Comparison of ENCODE assay signal across 9 cellular contexts in genomic region chr19:49812452-49812996, GRCh38. TPM values are rescaled to one million over a fixed set of nuclear protein-coding genes. Genes with fewer than 3 reads are reported as not detected.
DNase-seq lines count a peak whose midpoint lies in the region; ATAC-seq and TF ChIP-seq lines count a peak whose summit lies in the region.
"Had no signal": no experiment of that assay in that cellular context is flagged by ENCODE, and none has a peak within 500 bp of the region (broad histone marks: within the 10 kb centered on the region; RNA-seq: fewer than 3 reads in every experiment).

No MANE protein-coding gene starts in this region.

- H3K27ac ChIP-seq in body of pancreas (peak overlapping the region; percentile 75 to 91 (median 82)), mesendoderm (ENCODE audit: low read depth, low read length) (no peak overlapping the region), upper lobe of right lung (peak overlapping the region; percentile 87)

- H2BK15ac ChIP-seq in mesendoderm (replicated peaks; ENCODE audit: low read depth) = no peak overlapping the region

- H3K79me2 ChIP-seq in mesendoderm (ENCODE audit: control insufficient read depth, insufficient read depth, low read length) = no peaks in the 10 kb centered on the region

- peak; percentile 37 for DNase-seq in Right ventricle myocardium inferior (ENCODE audit: missing footprints)
- DNase-seq in left cardiac atrium = no peak
- no peak for DNase-seq in body of pancreas
- DNase-seq in mesendoderm = no peak
- no peak for DNase-seq in upper lobe of right lung
- no peak for DNase-seq in stimulated activated CD4-positive, alpha-beta T cell treated with anti-CD3 and anti-CD28 coated beads, Interleukin-2, amount 100 ng/mL, for 48 hours
- no peak for DNase-seq in stimulated activated CD4-positive, alpha-beta T cell treated with anti-CD3 and anti-CD28 coated beads, Interleukin-12 subunit alpha, Interleukin-12 subunit beta, amount 100 ng/mL, for 4 hours

- H3K27me3 ChIP-seq in body of pancreas (no peaks in the 10 kb centered on the region), mesendoderm (ENCODE audit: insufficient read depth, low read length, poor library complexity) (no peaks in the 10 kb centered on the region), upper lobe of right lung (no peaks in the 10 kb centered on the region)

- intact Hi-C loops in Right ventricle myocardium inferior (cut with DNase I) = loop anchor here (2.0 kb wide), 1 partner anchor 38 kb away; the partner anchor contains the start of gene PTOV1
- intact Hi-C loops in left cardiac atrium (cut with DNase I) = loop anchor here (5.0 to 10.0 kb wide), 2 partner anchors 52 to 130 kb away; partner anchors contain the start of gene PNKP (in 1 of the 2)
- intact Hi-C loops in body of pancreas (cut with DNase I) = no loop called here
- intact Hi-C loops in upper lobe of right lung (cut with DNase I) = no loop called here

- ATAC-seq in Right ventricle myocardium inferior = no peak
- ATAC-seq in left cardiac atrium = no peak
- no peak for ATAC-seq in body of pancreas
- no peak for ATAC-seq in upper lobe of right lung
- ATAC-seq in GM18873 (IDR thresholded peaks at IDR 0.05; ENCODE audit: low FRiP score, unreplicated experiment) = no peak

- WGBS in body of pancreas, 2 donors = 46 to 47% methylated on average over 9 to 11 of the region's 11 CpGs
- WGBS in mesendoderm (ENCODE audit: extremely low coverage, insufficient coverage, low lambda C conversion rate) = no CpG with 5 or more reads among the region's 11 CpGs

- H3K4me1 ChIP-seq in body of pancreas (peaks cover 37% of the 10 kb centered on the region), mesendoderm (ENCODE audit: control insufficient read depth, low read depth, low read length) (peaks cover 4% of the 10 kb centered on the region), upper lobe of right lung (peaks cover 8% of the 10 kb centered on the region)

- H4K8ac ChIP-seq in mesendoderm (ENCODE audit: low read depth, low read length) = no peak overlapping the region

- peak overlapping the region; percentile 80 for H3K9ac ChIP-seq in mesendoderm (ENCODE audit: low read length)

- no peak overlapping the region for H4K5ac ChIP-seq in mesendoderm (ENCODE audit: low read length)

- no peak for TF ChIP-seq POLR2A in body of pancreas (IDR thresholded peaks at IDR 0.05)

- H2BK120ac ChIP-seq in mesendoderm (ENCODE audit: low read depth, low read length) = no peak overlapping the region

- H3K36me3 ChIP-seq in body of pancreas (replicated peaks in 1 of 2; ENCODE audit: insufficient read depth in 1 of 2, low read depth in 2 of 2) = no peaks in the 10 kb centered on the region
- H3K36me3 ChIP-seq in mesendoderm (ENCODE audit: control insufficient read depth, insufficient read depth, low read length) = no peaks in the 10 kb centered on the region
- no peaks in the 10 kb centered on the region for H3K36me3 ChIP-seq in upper lobe of right lung

- H3K4me3 ChIP-seq in body of pancreas (peak overlapping the region; percentile 35 to 46), mesendoderm (ENCODE audit: low read length) (peak overlapping the region; percentile 32), upper lobe of right lung (peak overlapping the region; percentile 57)

- H3K23ac ChIP-seq in mesendoderm (ENCODE audit: low read length) = no peak overlapping the region

- H2AK5ac ChIP-seq in mesendoderm (ENCODE audit: low read length) = no peak overlapping the region

- peak overlapping the region; percentile 74 for H3K56ac ChIP-seq in mesendoderm (ENCODE audit: low read length)

- peak overlapping the region; percentile 30 for H3K18ac ChIP-seq in mesendoderm (ENCODE audit: low read length)

- no peaks in the 10 kb centered on the region for H3K79me1 ChIP-seq in mesendoderm (ENCODE audit: low read length)

- no peaks in the 10 kb centered on the region for H3K9me3 ChIP-seq in body of pancreas
- no peaks in the 10 kb centered on the region for H3K9me3 ChIP-seq in upper lobe of right lung

- no peak overlapping the region for H2BK5ac ChIP-seq in mesendoderm (ENCODE audit: low read length)

- H3K4ac ChIP-seq in mesendoderm (ENCODE audit: low read depth, low read length) = no peak overlapping the region

- H3K4me2 ChIP-seq in mesendoderm (ENCODE audit: low read length) = peak overlapping the region; percentile 53

- no peak for TF ChIP-seq CTCF in body of pancreas (IDR thresholded peaks at IDR 0.05)
- no peak for TF ChIP-seq CTCF in upper lobe of right lung (IDR thresholded peaks at IDR 0.05)

RNA-seq across cellular contexts. Expression of gene FUZ, which starts 0.6 kb away (rescaled TPM):
- total RNA-seq in Right ventricle myocardium inferior (21.0 TPM), left cardiac atrium (10 to 100 TPM; 11.0 to 16.2 TPM), body of pancreas (10 to 100 TPM in 1 of 2 donors, 1 to 10 TPM in 1; 8.9 to 24.1 TPM), upper lobe of right lung (20.1 TPM)
- polyA plus RNA-seq in mesendoderm (2013, experiment 1 of 2) = 11.5 TPM
- polyA plus RNA-seq in mesendoderm (2013, experiment 2 of 2) = 11.6 TPM

RNA-seq across cellular contexts. Expression of gene MED25, which starts 5.6 kb away (rescaled TPM):
- total RNA-seq in Right ventricle myocardium inferior (70.4 TPM), left cardiac atrium (10 to 100 TPM; 48.7 to 55.6 TPM), body of pancreas (10 to 100 TPM; 15.8 to 16.9 TPM), upper lobe of right lung (45.9 TPM)
- 42.3 TPM for polyA plus RNA-seq in mesendoderm (2013, experiment 1 of 2)
- 43.2 TPM for polyA plus RNA-seq in mesendoderm (2013, experiment 2 of 2)

RNA-seq across cellular contexts. Expression of gene PTOV1, which starts 38.4 kb away (rescaled TPM):
- total RNA-seq in Right ventricle myocardium inferior (122 TPM), left cardiac atrium (100 to 1,000 TPM; 113 to 122 TPM), body of pancreas (10 to 100 TPM; 69.0 to 70.2 TPM), upper lobe of right lung (104 TPM)
- 156 TPM for polyA plus RNA-seq in mesendoderm (2013, experiment 1 of 2)
- 150 TPM for polyA plus RNA-seq in mesendoderm (2013, experiment 2 of 2)

RNA-seq across cellular contexts. Expression of gene AP2A1, which starts 45.7 kb away (rescaled TPM):
- total RNA-seq in Right ventricle myocardium inferior = 76.4 TPM
- 10 to 100 TPM; 68.0 to 77.8 TPM for total RNA-seq in left cardiac atrium
- 10 to 100 TPM; 43.5 to 45.9 TPM for total RNA-seq in body of pancreas
- polyA plus RNA-seq in mesendoderm (2013, experiment 1 of 2) = 53.3 TPM
- polyA plus RNA-seq in mesendoderm (2013, experiment 2 of 2) = 51.9 TPM
- total RNA-seq in upper lobe of right lung = 61.2 TPM

RNA-seq across cellular contexts. Expression of gene TSKS, which starts 49.4 kb away (rescaled TPM):
- total RNA-seq in Right ventricle myocardium inferior = 0.57 TPM
- total RNA-seq in left cardiac atrium = 1 to 10 TPM in 1 of 2 donors, under 1 TPM in 1; 0.76 to 1.1 TPM
- total RNA-seq in body of pancreas = under 1 TPM in 1 of 2 donors, not detected in 1; 0.52 TPM
- polyA plus RNA-seq in mesendoderm (2013, experiment 1 of 2) = 0.08 TPM
- 0.07 TPM for polyA plus RNA-seq in mesendoderm (2013, experiment 2 of 2)
- 0.43 TPM for total RNA-seq in upper lobe of right lung
- total RNA-seq: M059J had no signal

Comparison
In these comparisons a context has a peak if more than half of its experiments do, and no peak if none do; other contexts are left out.
1. intact Hi-C loops: an anchor here in Right ventricle myocardium inferior (2.0 kb wide) and left cardiac atrium (5.0 to 10.0 kb wide); none called in body of pancreas and upper lobe of right lung.